Comparison of ENCODE assay signal across 20 cellular contexts in genomic region chr4:180950377-180950776, GRCh38.
"Had no signal": no experiment of that assay in that cellular context is flagged by ENCODE, and none has a peak within 500 bp of the region (broad histone marks: within the 10 kb centered on the region; RNA-seq: fewer than 3 reads in every experiment).

No MANE protein-coding gene starts in this region.

- H3K9me3 ChIP-seq: MG63 had no signal

- FAIRE-seq: HTR-8/SVneo, K562, RCC 7860 had no signal

- H3K36me3 ChIP-seq: MG63 had no signal

- H3K27ac ChIP-seq: HL-60 had no signal

- H3K4me3 Mint-ChIP-seq: IgD-negative memory B cell had no signal

- H3K4me3 ChIP-seq: K562, MG63 had no signal

- H3K27ac Mint-ChIP-seq: IgD-negative memory B cell had no signal

- H3K27me3 ChIP-seq: MG63 had no signal

- DNase-seq: MG63, NCI-H1092 treated with DMSO at 0.1 percent for 48 hours, NCI-H1417, NCI-H1436 treated with DMSO at 0.1 percent for 48 hours, NCI-H1694, NCI-H187 treated with DMSO at 0.1 percent for 48 hours, NCI-H2029 treated with DMSO at 0.1 percent for 48 hours, NCI-H2227 treated with DMSO at 0.1 percent for 48 hours, NCI-H524, NCI-H526 treated with DMSO at 0.1 percent for 48 hours, NCI-H774, RPMI8226, SHP77, SK-N-SH, SW 1271 had no signal

- H3K27me3 Mint-ChIP-seq: IgD-negative memory B cell had no signal

- ATAC-seq: K562 had no signal
